Comparison of ENCODE assay signal across 8 cellular contexts in genomic region chr3:36891651-36892268, GRCh38. TPM values are rescaled to one million over a fixed set of nuclear protein-coding genes. Genes with fewer than 3 reads are reported as not detected.
DNase-seq lines count a peak whose midpoint lies in the region; ATAC-seq and TF ChIP-seq lines count a peak whose summit lies in the region.

No MANE protein-coding gene starts in this region.

- no peaks in the 10 kb centered on the region for H3K27me3 Mint-ChIP-seq in CD8-positive, alpha-beta memory T cell
- H3K27me3 Mint-ChIP-seq in effector memory CD8-positive, alpha-beta T cell = no peaks in the 10 kb centered on the region

- H3K36me3 ChIP-seq in CD8-positive, alpha-beta memory T cell (ENCODE audit: insufficient read depth, low read length) = peaks cover 51% of the 10 kb centered on the region
- no peaks in the 10 kb centered on the region for H3K36me3 ChIP-seq in colonic mucosa

- H3K4me3 Mint-ChIP-seq in CD8-positive, alpha-beta memory T cell = no peak overlapping the region
- H3K4me3 Mint-ChIP-seq in effector memory CD8-positive, alpha-beta T cell = peak overlapping the region in 1 of 2 donors; percentile 2

- intact Hi-C loops in colonic mucosa (cut with DNase I) = no loop called here

- no peak overlapping the region for H3K9ac ChIP-seq in colonic mucosa (ENCODE audit: low read depth in 2 of 2, low read length in 2 of 2)

- H3K27me3 ChIP-seq in CD8-positive, alpha-beta memory T cell (ENCODE audit: insufficient read depth, low read length, poor library complexity, severe bottlenecking) = no peaks in the 10 kb centered on the region
- H3K27me3 ChIP-seq in colonic mucosa = no peaks in the 10 kb centered on the region

- DNase-seq in CD8-positive, alpha-beta memory T cell = no peak
- no peak for DNase-seq in effector memory CD8-positive, alpha-beta T cell
- no peak for DNase-seq in COR-L47 (lab: John Stamatoyannopoulos, UW)
- DNase-seq in colonic mucosa = no peak
- DNase-seq in NCI-H1105 treated with DMSO at 0.1 percent for 48 hours (lab: John Stamatoyannopoulos, UW) = no peak
- no peak for DNase-seq in NCI-H2196 treated with DMSO at 0.1 percent for 48 hours (lab: John Stamatoyannopoulos, UW; ENCODE audit: unreplicated experiment)

- CTCF ChIA-PET in CD8-positive, alpha-beta memory T cell (lab: Charles Lee) = interaction anchor here (0.7 to 2.8 kb wide), 5 partner anchors 10 to 67 kb away, joined by 3 to 11 read pairs (median 3); no protein-coding TSS in a partner anchor

- TF ChIP-seq CTCF in colonic mucosa (IDR thresholded peaks at IDR 0.05) = no peak

- POLR2A ChIA-PET in CD8-positive, alpha-beta memory T cell (lab: Charles Lee) = interaction anchor here (0.9 to 1.3 kb wide), 3 partner anchors 14 to 101 kb away, joined by 3 to 5 read pairs (median 4); partner anchors contain the start of gene EPM2AIP1

- H3K27ac Mint-ChIP-seq in CD8-positive, alpha-beta memory T cell = peak overlapping the region in 7 of 8 donors; percentile 73 to 96 (median 85)
- peak overlapping the region; percentile 91 to 95 for H3K27ac Mint-ChIP-seq in effector memory CD8-positive, alpha-beta T cell

- peaks cover 46 to 62% (median 52%) of the 10 kb centered on the region in 3 donors for H3K4me1 Mint-ChIP-seq in CD8-positive, alpha-beta memory T cell
- peaks cover 29 to 35% of the 10 kb centered on the region in 2 donors for H3K4me1 Mint-ChIP-seq in effector memory CD8-positive, alpha-beta T cell (ENCODE audit: low read depth in 2 of 2)

- ATAC-seq in GM19438 (IDR thresholded peaks at IDR 0.05; ENCODE audit: low read depth, unreplicated experiment) (peak; percentile 74), HG03159 (IDR thresholded peaks at IDR 0.05; ENCODE audit: unreplicated experiment) (peak; percentile 58)
- no peak for ATAC-seq in effector memory CD8-positive, alpha-beta T cell (replicated peaks)

- H3K4me3 ChIP-seq in CD8-positive, alpha-beta memory T cell (ENCODE audit: low read length) = no peak overlapping the region
- no peak overlapping the region for H3K4me3 ChIP-seq in colonic mucosa

- H3K36me3 Mint-ChIP-seq in CD8-positive, alpha-beta memory T cell = peaks cover 15 to 97% (median 49%) of the 10 kb centered on the region in 3 donors
- peaks cover 87% of the 10 kb centered on the region for H3K36me3 Mint-ChIP-seq in effector memory CD8-positive, alpha-beta T cell (ENCODE audit: insufficient read depth)

- no peaks in the 10 kb centered on the region for H3K9me3 ChIP-seq in CD8-positive, alpha-beta memory T cell (ENCODE audit: low read length)
- no peaks in the 10 kb centered on the region for H3K9me3 ChIP-seq in colonic mucosa

- H3K27ac ChIP-seq in CD8-positive, alpha-beta memory T cell (ENCODE audit: low read depth, low read length) = no peak overlapping the region
- no peak overlapping the region for H3K27ac ChIP-seq in colonic mucosa

- H3K4me1 ChIP-seq in CD8-positive, alpha-beta memory T cell (ENCODE audit: insufficient read depth, low read length) = peaks cover 47% of the 10 kb centered on the region
- H3K4me1 ChIP-seq in colonic mucosa = no peaks in the 10 kb centered on the region

- H3K9me3 Mint-ChIP-seq in CD8-positive, alpha-beta memory T cell = no peaks in the 10 kb centered on the region
- H3K9me3 Mint-ChIP-seq in effector memory CD8-positive, alpha-beta T cell = no peaks in the 10 kb centered on the region

RNA-seq across cellular contexts. Expression of gene TRANK1, which starts 53.1 kb away (rescaled TPM):
- 10 to 100 TPM; 12.7 to 16.2 TPM for total RNA-seq in CD8-positive, alpha-beta memory T cell
- polyA plus RNA-seq in CD8-positive, alpha-beta memory T cell = 33.2 TPM
- 10 to 100 TPM; 21.3 to 50.7 TPM for total RNA-seq in colonic mucosa
